31 cellular contexts compared by ENCODE assay signal in genomic region chr1:30875916-30876315, GRCh38. TPM values are rescaled to one million over a fixed set of nuclear protein-coding genes. Genes with fewer than 3 reads are reported as not detected.
"Had no signal": no experiment of that assay in that cellular context is flagged by ENCODE, and none has a peak within 500 bp of the region (broad histone marks: within the 10 kb centered on the region; RNA-seq: fewer than 3 reads in every experiment).

No MANE protein-coding gene starts in this region.

- DNase-seq: activated CD4-positive, alpha-beta memory T cell treated with anti-CD3 and anti-CD28 coated beads for 36 hours; activated CD4-positive, alpha-beta T cell treated with anti-CD3 and anti-CD28 coated beads for 36 hours; activated CD4-positive, alpha-beta T cell treated with anti-CD3 and anti-CD28 coated beads, Interleukin-2, amount 10 ng/mL, durations not matched to agents 24 days and 14 days; activated CD4-positive, CD25-positive, alpha-beta regulatory T cell; activated CD4-positive, CD25-positive, alpha-beta regulatory T cell treated with anti-CD3 and anti-CD28 coated beads, Interleukin-2, amount 50 U/mL, for 72 hours; activated CD8-positive, alpha-beta memory T cell treated with anti-CD3 and anti-CD28 coated beads, Interleukin-2, amount 10 ng/mL, durations not matched to agents 7 days and 5 days; activated CD8-positive, alpha-beta memory T cell treated with anti-CD3 and anti-CD28 coated beads, Interleukin-2, amount 50 U/mL, for 4 hours; activated CD8-positive, alpha-beta T cell treated with anti-CD3 and anti-CD28 coated beads, Interleukin-2, amount 10 ng/mL, durations not matched to agents 7 days and 5 days; activated effector memory CD4-positive, alpha-beta T cell treated with anti-CD3 and anti-CD28 coated beads, Interleukin-2, amount 50 U/mL, for 16 hours; activated naive CD4-positive, alpha-beta T cell treated with anti-CD3 and anti-CD28 coated beads for 36 hours; activated naive CD8-positive, alpha-beta T cell treated with anti-CD3 and anti-CD28 coated beads for 36 hours; activated naive CD8-positive, alpha-beta T cell treated with anti-CD3 and anti-CD28 coated beads, Interleukin-2, amount 50 U/mL, for 24 hours; activated T-cell treated with anti-CD3 and anti-CD28 coated beads, Interleukin-2, amount 50 U/mL, for 1 hour; activated T-cell treated with anti-CD3 and anti-CD28 coated beads, Interleukin-2, amount 50 U/mL, for 48 hours; adrenal gland; amygdala; central memory CD4-positive, alpha-beta T cell; cerebellar nuclear complex; colonic mucosa; effector CD4-positive, alpha-beta T cell; effector memory CD8-positive, alpha-beta T cell; esophagus squamous epithelium; foreskin melanocyte; head of caudate nucleus; T-helper 2 cell had no signal

- H3K4me1 Mint-ChIP-seq: activated CD4-positive, alpha-beta T cell treated with anti-CD3 and anti-CD28 coated beads for 36 hours; activated CD8-positive, alpha-beta memory T cell treated with anti-CD3 and anti-CD28 coated beads, Interleukin-2, amount 10 ng/mL, durations not matched to agents 7 days and 5 days; activated naive CD4-positive, alpha-beta T cell treated with anti-CD3 and anti-CD28 coated beads, Interleukin-2, amount 50 U/mL, for 24 hours had no signal

- H3K9me3 Mint-ChIP-seq: activated CD4-positive, alpha-beta memory T cell treated with anti-CD3 and anti-CD28 coated beads for 36 hours; activated CD4-positive, alpha-beta T cell treated with anti-CD3 and anti-CD28 coated beads, Interleukin-2, amount 10 ng/mL, durations not matched to agents 24 days and 14 days; activated naive CD4-positive, alpha-beta T cell treated with anti-CD3 and anti-CD28 coated beads for 36 hours; activated naive CD4-positive, alpha-beta T cell treated with anti-CD3 and anti-CD28 coated beads, Interleukin-2, amount 50 U/mL, for 24 hours; activated naive CD8-positive, alpha-beta T cell treated with anti-CD3 and anti-CD28 coated beads, Interleukin-2, amount 50 U/mL, for 24 hours; activated T-helper 1 cell treated with anti-CD3 and anti-CD28 coated beads, Interleukin-12 subunit alpha, Interleukin-12 subunit beta, Interleukin-2, Interleukin-4 antibody, amounts not matched to agents 30 ng/mL and 10 ng/mL and 1 ng/mL, durations not matched to agents 14 hours and 24 hours and 36 hours; activated T-helper 2 cell treated with anti-CD3 and anti-CD28 coated beads, Interferon-gamma antibody, Interleukin-2, Interleukin-4, amounts not matched to agents 10 μg/mL and 5 μg/mL and 100 μg/mL, durations not matched to agents 14 hours and 24 hours and 36 hours; effector memory CD8-positive, alpha-beta T cell had no signal

- ATAC-seq: activated CD4-positive, alpha-beta T cell treated with anti-CD3 and anti-CD28 coated beads for 36 hours; activated CD8-positive, alpha-beta memory T cell treated with anti-CD3 and anti-CD28 coated beads, Interleukin-2, amount 10 ng/mL, durations not matched to agents 7 days and 5 days; activated CD8-positive, alpha-beta T cell treated with anti-CD3 and anti-CD28 coated beads, Interleukin-2, amount 10 ng/mL, durations not matched to agents 7 days and 5 days; activated naive CD8-positive, alpha-beta T cell treated with anti-CD3 and anti-CD28 coated beads, Interleukin-2, amount 50 U/mL, for 24 hours; body of pancreas; effector memory CD8-positive, alpha-beta T cell; gastroesophageal sphincter had no signal

- H3K27ac Mint-ChIP-seq: activated CD4-positive, alpha-beta memory T cell treated with anti-CD3 and anti-CD28 coated beads for 36 hours; activated CD4-positive, alpha-beta T cell treated with anti-CD3 and anti-CD28 coated beads for 36 hours; activated CD4-positive, alpha-beta T cell treated with anti-CD3 and anti-CD28 coated beads, Interleukin-2, amount 10 ng/mL, durations not matched to agents 24 days and 14 days; activated CD8-positive, alpha-beta memory T cell treated with anti-CD3 and anti-CD28 coated beads, Interleukin-2, amount 10 ng/mL, durations not matched to agents 7 days and 5 days; activated CD8-positive, alpha-beta T cell treated with anti-CD3 and anti-CD28 coated beads, Interleukin-2, amount 10 ng/mL, durations not matched to agents 7 days and 5 days; activated naive CD4-positive, alpha-beta T cell treated with anti-CD3 and anti-CD28 coated beads for 36 hours; activated naive CD4-positive, alpha-beta T cell treated with anti-CD3 and anti-CD28 coated beads, Interleukin-2, amount 50 U/mL, for 24 hours; activated naive CD8-positive, alpha-beta T cell treated with anti-CD3 and anti-CD28 coated beads for 36 hours; activated naive CD8-positive, alpha-beta T cell treated with anti-CD3 and anti-CD28 coated beads, Interleukin-2, amount 50 U/mL, for 24 hours; activated T-helper 2 cell treated with anti-CD3 and anti-CD28 coated beads, Interferon-gamma antibody, Interleukin-2, Interleukin-4, amounts not matched to agents 10 μg/mL and 5 μg/mL and 100 μg/mL, durations not matched to agents 14 hours and 24 hours and 36 hours; effector memory CD8-positive, alpha-beta T cell had no signal

- H3K27ac ChIP-seq: body of pancreas, colonic mucosa, epithelial cell of prostate had no signal

- H3K4me3 ChIP-seq: adrenal gland, body of pancreas, colonic mucosa, esophagus squamous epithelium, gastroesophageal sphincter had no signal

- H3K4me3 Mint-ChIP-seq: activated CD4-positive, alpha-beta memory T cell treated with anti-CD3 and anti-CD28 coated beads for 36 hours; activated CD4-positive, alpha-beta T cell treated with anti-CD3 and anti-CD28 coated beads for 36 hours; activated CD4-positive, alpha-beta T cell treated with anti-CD3 and anti-CD28 coated beads, Interleukin-2, amount 10 ng/mL, durations not matched to agents 24 days and 14 days; activated CD8-positive, alpha-beta memory T cell treated with anti-CD3 and anti-CD28 coated beads, Interleukin-2, amount 10 ng/mL, durations not matched to agents 7 days and 5 days; activated CD8-positive, alpha-beta T cell treated with anti-CD3 and anti-CD28 coated beads, Interleukin-2, amount 10 ng/mL, durations not matched to agents 7 days and 5 days; activated naive CD4-positive, alpha-beta T cell treated with anti-CD3 and anti-CD28 coated beads for 36 hours; activated naive CD4-positive, alpha-beta T cell treated with anti-CD3 and anti-CD28 coated beads, Interleukin-2, amount 50 U/mL, for 24 hours; activated naive CD8-positive, alpha-beta T cell treated with anti-CD3 and anti-CD28 coated beads for 36 hours; activated naive CD8-positive, alpha-beta T cell treated with anti-CD3 and anti-CD28 coated beads, Interleukin-2, amount 50 U/mL, for 24 hours; activated T-helper 1 cell treated with anti-CD3 and anti-CD28 coated beads, Interleukin-12 subunit alpha, Interleukin-12 subunit beta, Interleukin-2, Interleukin-4 antibody, amounts not matched to agents 30 ng/mL and 10 ng/mL and 1 ng/mL, durations not matched to agents 14 hours and 24 hours and 36 hours; effector memory CD8-positive, alpha-beta T cell had no signal

- H3K27me3 ChIP-seq: adrenal gland, body of pancreas, colonic mucosa, gastroesophageal sphincter had no signal

- H3K36me3 ChIP-seq: colonic mucosa had no signal

- H3K36me3 Mint-ChIP-seq: activated CD4-positive, alpha-beta memory T cell treated with anti-CD3 and anti-CD28 coated beads for 36 hours; activated CD8-positive, alpha-beta memory T cell treated with anti-CD3 and anti-CD28 coated beads, Interleukin-2, amount 10 ng/mL, durations not matched to agents 7 days and 5 days; activated naive CD4-positive, alpha-beta T cell treated with anti-CD3 and anti-CD28 coated beads, Interleukin-2, amount 50 U/mL, for 24 hours; activated naive CD8-positive, alpha-beta T cell treated with anti-CD3 and anti-CD28 coated beads for 36 hours had no signal

- H3K4me1 ChIP-seq: body of pancreas, colonic mucosa had no signal

- H3K9me3 ChIP-seq: body of pancreas, colonic mucosa had no signal

RNA-seq across cellular contexts. Expression of gene SDC3, which starts 32.6 kb away (rescaled TPM):
- total RNA-seq: activated CD8-positive, alpha-beta memory T cell treated with anti-CD3 and anti-CD28 coated beads, Interleukin-2, amount 10 ng/mL, durations not matched to agents 7 days and 5 days; activated CD8-positive, alpha-beta T cell treated with anti-CD3 and anti-CD28 coated beads, Interleukin-2, amount 10 ng/mL, durations not matched to agents 7 days and 5 days had no signal
